In genomic region chr21:45004481-45005263, GRCh38 we compare ENCODE assay signal across 11 cellular contexts.
DNase-seq lines count a peak whose midpoint lies in the region; ATAC-seq, FAIRE-seq and TF ChIP-seq lines count a peak whose summit lies in the region.
"Had no signal": no experiment of that assay in that cellular context is flagged by ENCODE, and none has a peak within 500 bp of the region (broad histone marks: within the 10 kb centered on the region; RNA-seq: fewer than 3 reads in every experiment).

No MANE protein-coding gene starts in this region.

- DNase-seq in stimulated activated CD4-positive, alpha-beta T cell treated with anti-CD3 and anti-CD28 coated beads, Interleukin-1b, Interleukin-23, amount 100 ng/mL, for 48 hours: peak; percentile 44
- DNase-seq in stimulated activated CD4-positive, alpha-beta T cell treated with anti-CD3 and anti-CD28 coated beads, Interleukin-4, amount 100 ng/mL, for 24 hours: no peak
- DNase-seq in activated T-cell treated with anti-CD3 and anti-CD28 coated beads, Interleukin-2, amount 50 U/mL, for 4 hours: no peak
- DNase-seq in HepG2 (ENCODE audit: low spot score): no peak
- peak; percentile 64 for DNase-seq in urothelium cell line (ENCODE audit: low spot score)
- no peak for DNase-seq in NCI-H774 (lab: John Stamatoyannopoulos, UW)
- DNase-seq: CD4-positive, alpha-beta memory T cell had no signal

- no peak overlapping the region for H2AFZ ChIP-seq in HepG2 (ENCODE audit: low read length)

- peaks cover 6% of the 10 kb centered on the region for H3K9me3 Mint-ChIP-seq in activated T-cell treated with anti-CD3 and anti-CD28 coated beads, Interleukin-2, amount 50 U/mL, for 4 hours

- H3K4me3 ChIP-seq in HepG2 (replicated peaks in 1 of 3; ENCODE audit: insufficient read depth in 1 of 3, low read depth in 2 of 3, low read length in 3 of 3): no peak overlapping the region
- H3K4me3 ChIP-seq: cardiac muscle cell, skin epidermis had no signal

- POLR2A ChIA-PET in HepG2 (lab: Yijun Ruan, JAX): interaction anchor here (0.8 to 1.8 kb wide), 2 partner anchors 10 to 18 kb away, joined by 3 to 4 read pairs; no protein-coding TSS in a partner anchor

- H4K20me1 ChIP-seq in HepG2 (ENCODE audit: insufficient read depth, low read length): no peaks in the 10 kb centered on the region

- no peak for TF ChIP-seq EP300 in HepG2 (IDR thresholded peaks at IDR 0.05; ENCODE audit: low read depth in 2 of 2, low read length in 2 of 2)
- TF ChIP-seq EP300 in HepG2 (CRISPR knock-in tag; IDR thresholded peaks at IDR 0.05; ENCODE audit: borderline replicate concordance): no peak

- TF ChIP-seq CTCF in HepG2 (CRISPR knock-in tag; IDR thresholded peaks at IDR 0.05): no peak

- no peak for TF ChIP-seq RAD21 in HepG2 (CRISPR knock-in tag; IDR thresholded peaks at IDR 0.05)

- intact Hi-C loops in HepG2 (cut with micrococcal nuclease; ENCODE audit: unreplicated experiment): no loop called here

- H3K27me3 Mint-ChIP-seq in activated T-cell treated with anti-CD3 and anti-CD28 coated beads, Interleukin-2, amount 50 U/mL, for 4 hours (ENCODE audit: low read depth): peaks cover 3% of the 10 kb centered on the region

- H3K4me3 Mint-ChIP-seq in activated T-cell treated with anti-CD3 and anti-CD28 coated beads, Interleukin-2, amount 50 U/mL, for 4 hours: no peak overlapping the region
- H3K4me3 Mint-ChIP-seq: CD4-positive, alpha-beta memory T cell had no signal

- BruUV-seq in HepG2 (replicated peaks; lab: Mats Ljungman, UMichigan): no TSS peak

- H3K9me3 ChIP-seq in HepG2 (ENCODE audit: low read length): no peaks in the 10 kb centered on the region

- no peaks in the 10 kb centered on the region for H3K79me2 ChIP-seq in HepG2 (ENCODE audit: insufficient read depth, low read length)

- H3K36me3 ChIP-seq in HepG2 (replicated peaks in 1 of 2; ENCODE audit: control insufficient read depth in 1 of 2, insufficient read depth in 2 of 2, low read length in 2 of 2): no peaks in the 10 kb centered on the region
- H3K36me3 ChIP-seq: cardiac muscle cell had no signal

- no peaks in the 10 kb centered on the region for H3K36me3 Mint-ChIP-seq in activated T-cell treated with anti-CD3 and anti-CD28 coated beads, Interleukin-2, amount 50 U/mL, for 4 hours (ENCODE audit: insufficient read depth)
- H3K36me3 Mint-ChIP-seq: CD4-positive, alpha-beta memory T cell had no signal

- H3K4me1 ChIP-seq in HepG2 (ENCODE audit: insufficient read depth, low read length): peaks cover 54% of the 10 kb centered on the region

- H3K4me2 ChIP-seq in HepG2 (ENCODE audit: low read depth, low read length): no peak overlapping the region

- no peak for TF ChIP-seq POLR2A in HepG2 (IDR thresholded peaks at IDR 0.05; ENCODE audit: insufficient read depth in 1 of 2, low read depth in 2 of 2, low read length in 2 of 2)

- in situ Hi-C loops in HepG2 (cut with HindIII; ENCODE audit: extremely low pct_ligation_motif_present, low pct_unique_long_range_greater_than_20kb): loop anchor here (5.0 kb wide), 1 partner anchor 73 kb away; no protein-coding TSS in a partner anchor

- 56% methylated on average over 35 of the region's 40 CpGs for WGBS in HepG2 (ENCODE audit: low lambda C conversion rate)

- H3K4me1 Mint-ChIP-seq in activated T-cell treated with anti-CD3 and anti-CD28 coated beads, Interleukin-2, amount 50 U/mL, for 4 hours (ENCODE audit: low read depth): peaks cover 4% of the 10 kb centered on the region
- H3K4me1 Mint-ChIP-seq: CD4-positive, alpha-beta memory T cell had no signal

- CTCF ChIA-PET in HepG2 (lab: Yijun Ruan, JAX; ENCODE audit: low intra/inter-chr PET ratio, low total read pairs): no interaction called here

- no peak overlapping the region for H3K27ac ChIP-seq in HepG2 (ENCODE audit: extremely low read length, insufficient read depth, low read length)
- H3K27ac ChIP-seq: cardiac muscle cell had no signal

- H3K9ac ChIP-seq in HepG2 (ENCODE audit: insufficient read depth, low read depth, low read length): no peak overlapping the region

- H3K27me3 ChIP-seq in HepG2 (ENCODE audit: control insufficient read depth in 1 of 2, insufficient read depth in 2 of 2, low read length in 2 of 2): peaks cover 4 to 31% of the 10 kb centered on the region in 2 experiments; a peak in 4 of 5 replicates
- H3K27me3 ChIP-seq: cardiac muscle cell had no signal

- FAIRE-seq in HepG2 (lab: Jason Lieb, UNC) (no peak), urothelium cell line (lab: Jason Lieb, UNC) (peak; percentile 44)

- peak; percentile 35 to 66 for ATAC-seq in activated T-cell treated with anti-CD3 and anti-CD28 coated beads, Interleukin-2, amount 50 U/mL, for 4 hours
- ATAC-seq in HepG2 (no peak), HG02678 (IDR thresholded peaks at IDR 0.05; ENCODE audit: unreplicated experiment) (no peak)
- no peak for ATAC-seq in activated CD4-positive, CD25-positive, alpha-beta regulatory T cell treated with anti-CD3 and anti-CD28 coated beads, Interleukin-2, amount 50 U/mL, for 24 hours

TF ChIP-seq in HepG2, 621 proteins besides CTCF, POLR2A, EP300 and RAD21 (continues in another document):
- no peak for TF ChIP-seq USF2 (IDR thresholded peaks at IDR 0.05; ENCODE audit: low read depth, low read length)
- TF ChIP-seq USF2 (CRISPR knock-in tag; IDR thresholded peaks at IDR 0.05; ENCODE audit: borderline replicate concordance): peak; percentile 64; the same call in 1 of the 2 replicates
- TF ChIP-seq ZBTB33 (CRISPR knock-in tag; IDR thresholded peaks at IDR 0.05): peak; percentile 86
- no peak for TF ChIP-seq NR1H2 (CRISPR knock-in tag; IDR thresholded peaks at IDR 0.05; ENCODE audit: borderline replicate concordance, low read depth)
- TF ChIP-seq ZNF180 (CRISPR knock-in tag; IDR thresholded peaks at IDR 0.05; ENCODE audit: borderline replicate concordance, low read depth): no peak
- TF ChIP-seq TGIF2 (CRISPR knock-in tag; IDR thresholded peaks at IDR 0.05): peak; percentile 52; the same call in 1 of the 2 replicates
- TF ChIP-seq, protein P1, sequence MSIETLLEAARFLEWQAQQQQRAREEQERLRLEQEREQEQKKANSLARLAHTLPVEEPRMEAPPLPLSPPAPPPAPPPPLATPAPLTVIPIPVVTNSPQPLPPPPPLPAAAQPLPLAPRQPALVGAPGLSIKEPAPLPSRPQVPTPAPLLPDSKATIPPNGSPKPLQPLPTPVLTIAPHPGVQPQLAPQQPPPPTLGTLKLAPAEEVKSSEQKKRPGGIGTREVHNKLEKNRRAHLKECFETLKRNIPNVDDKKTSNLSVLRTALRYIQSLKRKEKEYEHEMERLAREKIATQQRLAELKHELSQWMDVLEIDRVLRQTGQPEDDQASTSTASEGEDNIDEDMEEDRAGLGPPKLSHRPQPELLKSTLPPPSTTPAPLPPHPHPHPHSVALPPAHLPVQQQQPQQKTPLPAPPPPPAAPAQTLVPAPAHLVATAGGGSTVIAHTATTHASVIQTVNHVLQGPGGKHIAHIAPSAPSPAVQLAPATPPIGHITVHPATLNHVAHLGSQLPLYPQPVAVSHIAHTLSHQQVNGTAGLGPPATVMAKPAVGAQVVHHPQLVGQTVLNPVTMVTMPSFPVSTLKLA (IDR thresholded peaks at IDR 0.05): peak; percentile 28; the same call in 1 of the 2 replicates
- no peak for TF ChIP-seq PHF8 (CRISPR knock-in tag; IDR thresholded peaks at IDR 0.05)
- TF ChIP-seq ZNF33B (CRISPR knock-in tag; IDR thresholded peaks at IDR 0.05): no peak

Comparison
In these comparisons a context has a peak if more than half of its experiments do, and no peak if none do; other contexts are left out.
1. DNase-seq: peak in stimulated activated CD4-positive, alpha-beta T cell treated with anti-CD3 and anti-CD28 coated beads, Interleukin-1b, Interleukin-23, amount 100 ng/mL, for 48 hours (single experiment) and urothelium cell line (single experiment); none in stimulated activated CD4-positive, alpha-beta T cell treated with anti-CD3 and anti-CD28 coated beads, Interleukin-4, amount 100 ng/mL, for 24 hours (single experiment), activated T-cell treated with anti-CD3 and anti-CD28 coated beads, Interleukin-2, amount 50 U/mL, for 4 hours (single experiment), HepG2 (single experiment) and NCI-H774 (single experiment).
2. ATAC-seq: peak in activated T-cell treated with anti-CD3 and anti-CD28 coated beads, Interleukin-2, amount 50 U/mL, for 4 hours (2 of 2); none in HepG2 (single experiment), activated CD4-positive, CD25-positive, alpha-beta regulatory T cell treated with anti-CD3 and anti-CD28 coated beads, Interleukin-2, amount 50 U/mL, for 24 hours (0 of 2) and HG02678 (single experiment).